ENCODE assay signal across 8 cellular contexts in genomic region chr18:70454705-70455322, GRCh38.
DNase-seq lines count a peak whose midpoint lies in the region; ATAC-seq, FAIRE-seq and TF ChIP-seq lines count a peak whose summit lies in the region.

No MANE protein-coding gene starts in this region.

- no peak overlapping the region for H3K4me3 Mint-ChIP-seq in WTC11

- H3K27ac Mint-ChIP-seq in WTC11, result no peak overlapping the region; the same call in 1 of the 2 replicates

- H3K36me3 Mint-ChIP-seq in WTC11, result no peaks in the 10 kb centered on the region

- H3K9me3 Mint-ChIP-seq in WTC11, result no peaks in the 10 kb centered on the region

- TF ChIP-seq CTCF in WTC11 (IDR thresholded peaks at IDR 0.05), result peak; percentile 79

- DNase-seq in D341Med (ENCODE audit: low spot score), result peak; percentile 67
- peak; percentile 55 for DNase-seq in NCI-H2107 (lab: John Stamatoyannopoulos, UW)
- DNase-seq in WTC11 (ENCODE audit: low spot score), result no peak
- peak in 1 of 2 donors; percentile 24 for DNase-seq in frontal cortex (ENCODE audit: low spot score in 2 of 2)
- DNase-seq in renal cortical epithelial cell (ENCODE audit: low read depth), result peak; percentile 68
- no peak for DNase-seq in T-helper 9 cell

- H3K27me3 Mint-ChIP-seq in WTC11 (ENCODE audit: low read depth), result no peaks in the 10 kb centered on the region

- POLR2A ChIA-PET in WTC11 (lab: Charles Lee), result no interaction called here

- peaks cover 42% of the 10 kb centered on the region for H3K4me1 Mint-ChIP-seq in WTC11

- CTCF ChIA-PET in WTC11 (lab: Charles Lee), result interaction anchor here (0.6 to 1.6 kb wide), 14 partner anchors 14 to 1874 kb away, joined by 3 to 13 read pairs (median 3); partner anchors contain the start of gene RTTN

- FAIRE-seq in frontal cortex (lab: Jason Lieb, UNC), result peak; percentile 64

- peak; percentile 76 for ATAC-seq in GM18867 (IDR thresholded peaks at IDR 0.05; ENCODE audit: unreplicated experiment)
- ATAC-seq in HG03039 (IDR thresholded peaks at IDR 0.05; ENCODE audit: unreplicated experiment), result peak; percentile 71
- ATAC-seq in WTC11, result peak; percentile 65

TF ChIP-seq in WTC11, 78 proteins besides CTCF, POLR2A, EP300 and RAD21:
- TF ChIP-seq, protein P1, sequence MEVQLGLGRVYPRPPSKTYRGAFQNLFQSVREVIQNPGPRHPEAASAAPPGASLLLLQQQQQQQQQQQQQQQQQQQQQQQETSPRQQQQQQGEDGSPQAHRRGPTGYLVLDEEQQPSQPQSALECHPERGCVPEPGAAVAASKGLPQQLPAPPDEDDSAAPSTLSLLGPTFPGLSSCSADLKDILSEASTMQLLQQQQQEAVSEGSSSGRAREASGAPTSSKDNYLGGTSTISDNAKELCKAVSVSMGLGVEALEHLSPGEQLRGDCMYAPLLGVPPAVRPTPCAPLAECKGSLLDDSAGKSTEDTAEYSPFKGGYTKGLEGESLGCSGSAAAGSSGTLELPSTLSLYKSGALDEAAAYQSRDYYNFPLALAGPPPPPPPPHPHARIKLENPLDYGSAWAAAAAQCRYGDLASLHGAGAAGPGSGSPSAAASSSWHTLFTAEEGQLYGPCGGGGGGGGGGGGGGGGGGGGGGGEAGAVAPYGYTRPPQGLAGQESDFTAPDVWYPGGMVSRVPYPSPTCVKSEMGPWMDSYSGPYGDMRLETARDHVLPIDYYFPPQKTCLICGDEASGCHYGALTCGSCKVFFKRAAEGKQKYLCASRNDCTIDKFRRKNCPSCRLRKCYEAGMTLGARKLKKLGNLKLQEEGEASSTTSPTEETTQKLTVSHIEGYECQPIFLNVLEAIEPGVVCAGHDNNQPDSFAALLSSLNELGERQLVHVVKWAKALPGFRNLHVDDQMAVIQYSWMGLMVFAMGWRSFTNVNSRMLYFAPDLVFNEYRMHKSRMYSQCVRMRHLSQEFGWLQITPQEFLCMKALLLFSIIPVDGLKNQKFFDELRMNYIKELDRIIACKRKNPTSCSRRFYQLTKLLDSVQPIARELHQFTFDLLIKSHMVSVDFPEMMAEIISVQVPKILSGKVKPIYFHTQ (CRISPR knock-in tag; IDR thresholded peaks at IDR 0.05), result no peak
- TF ChIP-seq ZNF671 (CRISPR knock-in tag; IDR thresholded peaks at IDR 0.05) (no peak), HMGXB4 (CRISPR knock-in tag; IDR thresholded peaks at IDR 0.05) (no peak), ZNF425 (CRISPR knock-in tag; conservative IDR thresholded peaks at IDR 0.05) (no peak), TCF7 (CRISPR knock-in tag; IDR thresholded peaks at IDR 0.05; ENCODE audit: low read depth) (no peak), ZNF232 (CRISPR knock-in tag; IDR thresholded peaks at IDR 0.05) (no peak), ZBTB43 (CRISPR knock-in tag; IDR thresholded peaks at IDR 0.05) (no peak), IRF2 (CRISPR knock-in tag; IDR thresholded peaks at IDR 0.05; ENCODE audit: borderline replicate concordance, low read depth) (no peak), PREB (CRISPR knock-in tag; IDR thresholded peaks at IDR 0.05; ENCODE audit: borderline replicate concordance) (no peak)
- TF ChIP-seq, protein P2, sequence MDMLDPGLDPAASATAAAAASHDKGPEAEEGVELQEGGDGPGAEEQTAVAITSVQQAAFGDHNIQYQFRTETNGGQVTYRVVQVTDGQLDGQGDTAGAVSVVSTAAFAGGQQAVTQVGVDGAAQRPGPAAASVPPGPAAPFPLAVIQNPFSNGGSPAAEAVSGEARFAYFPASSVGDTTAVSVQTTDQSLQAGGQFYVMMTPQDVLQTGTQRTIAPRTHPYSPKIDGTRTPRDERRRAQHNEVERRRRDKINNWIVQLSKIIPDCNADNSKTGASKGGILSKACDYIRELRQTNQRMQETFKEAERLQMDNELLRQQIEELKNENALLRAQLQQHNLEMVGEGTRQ (CRISPR knock-in tag; IDR thresholded peaks at IDR 0.05), result no peak
TF ChIP-seq in WTC11: peak in this region for 0.

Comparison
In these comparisons a context has a peak if more than half of its experiments do, and no peak if none do; other contexts are left out.
1. DNase-seq: peak in D341Med (single experiment), NCI-H2107 (single experiment) and renal cortical epithelial cell (single experiment); none in WTC11 (single experiment) and T-helper 9 cell (single experiment).
2. Peak in every context shown above with its lines, with median percentiles within 50 percentile points of each other: ATAC-seq.